Comparison of ENCODE assay signal across 2 cellular contexts in the genomic region with DNA sequence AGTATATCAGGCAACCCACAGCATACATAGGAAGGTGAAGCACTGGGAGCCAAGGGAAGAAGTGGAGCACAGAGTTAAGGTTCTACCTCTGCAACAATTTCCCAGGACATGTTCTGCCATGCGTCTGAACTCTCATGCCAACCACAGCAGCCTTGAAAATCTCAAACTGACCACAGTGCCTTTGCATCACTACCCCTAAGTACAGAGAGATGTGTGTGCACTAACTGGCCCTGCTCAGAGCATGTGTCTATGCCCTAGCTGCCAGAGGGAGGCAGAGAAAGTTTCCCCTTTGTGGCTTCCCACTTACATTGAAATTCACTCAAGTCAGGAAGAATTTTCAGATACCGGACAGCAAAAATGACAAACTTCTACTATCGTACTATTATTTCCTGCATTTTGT.
TF ChIP-seq lines count a peak whose summit lies in the region.

No MANE protein-coding gene starts in this region.

TF ChIP-seq in HEK293, 187 proteins besides CTCF, POLR2A, EP300 and RAD21 (continued from another document):
- no peak for TF ChIP-seq REPIN1 (tag by site-specific recombination; IDR thresholded peaks at IDR 0.05; ENCODE audit: low read depth)
- TF ChIP-seq ZXDB (tag by site-specific recombination; IDR thresholded peaks at IDR 0.05) = no peak
- TF ChIP-seq ZNF449 (tag by site-specific recombination; IDR thresholded peaks at IDR 0.05) = no peak
- no peak for TF ChIP-seq ZNF157 (tag by site-specific recombination; IDR thresholded peaks at IDR 0.05)
- TF ChIP-seq ZIC2 (tag by site-specific recombination; IDR thresholded peaks at IDR 0.05) = no peak

TF ChIP-seq in H1, 55 proteins besides CTCF, POLR2A, EP300 and RAD21 (continued from another document):
- TF ChIP-seq KDM4A (IDR thresholded peaks at IDR 0.05; ENCODE audit: low read depth, low read length, severe bottlenecking) (no peak), GTF2F1 (IDR thresholded peaks at IDR 0.05; ENCODE audit: borderline replicate concordance, low read depth, low read length) (no peak), RFX5 (IDR thresholded peaks at IDR 0.05; ENCODE audit: borderline replicate concordance, low read depth, low read length) (no peak), CEBPB (IDR thresholded peaks at IDR 0.05; ENCODE audit: low read depth, low read length) (no peak), RXRA (IDR thresholded peaks at IDR 0.05; ENCODE audit: insufficient read depth, low read depth, low read length) (no peak), PHF8 (conservative IDR thresholded peaks at IDR 0.05; ENCODE audit: low read depth, low read length) (no peak), RBBP5 (IDR thresholded peaks at IDR 0.05; ENCODE audit: borderline replicate concordance, low read depth, low read length) (no peak), TAF1 (IDR thresholded peaks at IDR 0.05; ENCODE audit: low read depth, low read length) (no peak), KDM5A (IDR thresholded peaks at IDR 0.05; ENCODE audit: low read length) (no peak), TEAD4 (IDR thresholded peaks at IDR 0.05; ENCODE audit: low read depth, low read length) (no peak), JUND (IDR thresholded peaks at IDR 0.05; ENCODE audit: low read length) (no peak), EGR1 (IDR thresholded peaks at IDR 0.05; ENCODE audit: borderline replicate concordance, low read depth, low read length) (no peak), HDAC6 (IDR thresholded peaks at IDR 0.05; ENCODE audit: low read depth, low read length) (no peak)
- TF ChIP-seq, protein P1, sequence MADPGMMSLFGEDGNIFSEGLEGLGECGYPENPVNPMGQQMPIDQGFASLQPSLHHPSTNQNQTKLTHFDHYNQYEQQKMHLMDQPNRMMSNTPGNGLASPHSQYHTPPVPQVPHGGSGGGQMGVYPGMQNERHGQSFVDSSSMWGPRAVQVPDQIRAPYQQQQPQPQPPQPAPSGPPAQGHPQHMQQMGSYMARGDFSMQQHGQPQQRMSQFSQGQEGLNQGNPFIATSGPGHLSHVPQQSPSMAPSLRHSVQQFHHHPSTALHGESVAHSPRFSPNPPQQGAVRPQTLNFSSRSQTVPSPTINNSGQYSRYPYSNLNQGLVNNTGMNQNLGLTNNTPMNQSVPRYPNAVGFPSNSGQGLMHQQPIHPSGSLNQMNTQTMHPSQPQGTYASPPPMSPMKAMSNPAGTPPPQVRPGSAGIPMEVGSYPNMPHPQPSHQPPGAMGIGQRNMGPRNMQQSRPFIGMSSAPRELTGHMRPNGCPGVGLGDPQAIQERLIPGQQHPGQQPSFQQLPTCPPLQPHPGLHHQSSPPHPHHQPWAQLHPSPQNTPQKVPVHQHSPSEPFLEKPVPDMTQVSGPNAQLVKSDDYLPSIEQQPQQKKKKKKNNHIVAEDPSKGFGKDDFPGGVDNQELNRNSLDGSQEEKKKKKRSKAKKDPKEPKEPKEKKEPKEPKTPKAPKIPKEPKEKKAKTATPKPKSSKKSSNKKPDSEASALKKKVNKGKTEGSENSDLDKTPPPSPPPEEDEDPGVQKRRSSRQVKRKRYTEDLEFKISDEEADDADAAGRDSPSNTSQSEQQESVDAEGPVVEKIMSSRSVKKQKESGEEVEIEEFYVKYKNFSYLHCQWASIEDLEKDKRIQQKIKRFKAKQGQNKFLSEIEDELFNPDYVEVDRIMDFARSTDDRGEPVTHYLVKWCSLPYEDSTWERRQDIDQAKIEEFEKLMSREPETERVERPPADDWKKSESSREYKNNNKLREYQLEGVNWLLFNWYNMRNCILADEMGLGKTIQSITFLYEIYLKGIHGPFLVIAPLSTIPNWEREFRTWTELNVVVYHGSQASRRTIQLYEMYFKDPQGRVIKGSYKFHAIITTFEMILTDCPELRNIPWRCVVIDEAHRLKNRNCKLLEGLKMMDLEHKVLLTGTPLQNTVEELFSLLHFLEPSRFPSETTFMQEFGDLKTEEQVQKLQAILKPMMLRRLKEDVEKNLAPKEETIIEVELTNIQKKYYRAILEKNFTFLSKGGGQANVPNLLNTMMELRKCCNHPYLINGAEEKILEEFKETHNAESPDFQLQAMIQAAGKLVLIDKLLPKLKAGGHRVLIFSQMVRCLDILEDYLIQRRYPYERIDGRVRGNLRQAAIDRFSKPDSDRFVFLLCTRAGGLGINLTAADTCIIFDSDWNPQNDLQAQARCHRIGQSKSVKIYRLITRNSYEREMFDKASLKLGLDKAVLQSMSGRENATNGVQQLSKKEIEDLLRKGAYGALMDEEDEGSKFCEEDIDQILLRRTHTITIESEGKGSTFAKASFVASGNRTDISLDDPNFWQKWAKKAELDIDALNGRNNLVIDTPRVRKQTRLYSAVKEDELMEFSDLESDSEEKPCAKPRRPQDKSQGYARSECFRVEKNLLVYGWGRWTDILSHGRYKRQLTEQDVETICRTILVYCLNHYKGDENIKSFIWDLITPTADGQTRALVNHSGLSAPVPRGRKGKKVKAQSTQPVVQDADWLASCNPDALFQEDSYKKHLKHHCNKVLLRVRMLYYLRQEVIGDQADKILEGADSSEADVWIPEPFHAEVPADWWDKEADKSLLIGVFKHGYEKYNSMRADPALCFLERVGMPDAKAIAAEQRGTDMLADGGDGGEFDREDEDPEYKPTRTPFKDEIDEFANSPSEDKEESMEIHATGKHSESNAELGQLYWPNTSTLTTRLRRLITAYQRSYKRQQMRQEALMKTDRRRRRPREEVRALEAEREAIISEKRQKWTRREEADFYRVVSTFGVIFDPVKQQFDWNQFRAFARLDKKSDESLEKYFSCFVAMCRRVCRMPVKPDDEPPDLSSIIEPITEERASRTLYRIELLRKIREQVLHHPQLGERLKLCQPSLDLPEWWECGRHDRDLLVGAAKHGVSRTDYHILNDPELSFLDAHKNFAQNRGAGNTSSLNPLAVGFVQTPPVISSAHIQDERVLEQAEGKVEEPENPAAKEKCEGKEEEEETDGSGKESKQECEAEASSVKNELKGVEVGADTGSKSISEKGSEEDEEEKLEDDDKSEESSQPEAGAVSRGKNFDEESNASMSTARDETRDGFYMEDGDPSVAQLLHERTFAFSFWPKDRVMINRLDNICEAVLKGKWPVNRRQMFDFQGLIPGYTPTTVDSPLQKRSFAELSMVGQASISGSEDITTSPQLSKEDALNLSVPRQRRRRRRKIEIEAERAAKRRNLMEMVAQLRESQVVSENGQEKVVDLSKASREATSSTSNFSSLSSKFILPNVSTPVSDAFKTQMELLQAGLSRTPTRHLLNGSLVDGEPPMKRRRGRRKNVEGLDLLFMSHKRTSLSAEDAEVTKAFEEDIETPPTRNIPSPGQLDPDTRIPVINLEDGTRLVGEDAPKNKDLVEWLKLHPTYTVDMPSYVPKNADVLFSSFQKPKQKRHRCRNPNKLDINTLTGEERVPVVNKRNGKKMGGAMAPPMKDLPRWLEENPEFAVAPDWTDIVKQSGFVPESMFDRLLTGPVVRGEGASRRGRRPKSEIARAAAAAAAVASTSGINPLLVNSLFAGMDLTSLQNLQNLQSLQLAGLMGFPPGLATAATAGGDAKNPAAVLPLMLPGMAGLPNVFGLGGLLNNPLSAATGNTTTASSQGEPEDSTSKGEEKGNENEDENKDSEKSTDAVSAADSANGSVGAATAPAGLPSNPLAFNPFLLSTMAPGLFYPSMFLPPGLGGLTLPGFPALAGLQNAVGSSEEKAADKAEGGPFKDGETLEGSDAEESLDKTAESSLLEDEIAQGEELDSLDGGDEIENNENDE (IDR thresholded peaks at IDR 0.05; ENCODE audit: insufficient replicate concordance, low read length) = no peak
